In the genomic region with DNA sequence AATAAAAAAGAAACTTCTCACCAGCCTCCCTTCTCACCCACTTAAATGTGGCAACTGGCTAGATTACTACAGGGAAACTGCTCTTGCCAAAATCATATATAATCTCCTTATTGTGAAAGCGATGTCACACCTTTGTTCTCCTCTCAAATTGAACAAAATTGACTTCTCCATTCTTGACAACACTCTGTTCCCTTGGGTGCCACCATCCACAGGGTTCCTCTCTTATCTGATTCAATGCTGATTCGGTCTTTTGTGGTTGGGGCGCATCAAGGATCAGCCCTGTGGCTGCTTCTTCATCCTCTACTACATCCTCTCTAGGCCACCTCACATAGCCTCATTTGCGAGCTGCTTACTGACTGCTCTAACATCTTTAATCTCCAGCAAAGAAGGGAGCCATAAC, we compare ENCODE assay signal across 15 cellular contexts.
DNase-seq lines count a peak whose midpoint lies in the region; ATAC-seq and TF ChIP-seq lines count a peak whose summit lies in the region.
"Had no signal": no experiment of that assay in that cellular context is flagged by ENCODE, and none has a peak within 500 bp of the region (broad histone marks: within the 10 kb centered on the region; RNA-seq: fewer than 3 reads in every experiment).

No MANE protein-coding gene starts in this region.

- 0 out of 3 replicates have a peak, but pooled peaks have one; percentile 44 for ATAC-seq in DND-41 (ENCODE audit: insufficient read depth, low read depth)
- ATAC-seq in HG03378 (IDR thresholded peaks at IDR 0.05; ENCODE audit: unreplicated experiment) = no peak
- ATAC-seq: GM12878, HepG2 had no signal

- H3K4me1 ChIP-seq in DND-41 (ENCODE audit: insufficient read depth, low read length) (no peaks in the 10 kb centered on the region), mesenchymal stem cell (ENCODE audit: control insufficient read depth, insufficient read depth, low read depth, low read length) (no peaks in the 10 kb centered on the region), suprapubic skin (no peaks in the 10 kb centered on the region)
- H3K4me1 ChIP-seq: HAP-1 had no signal

- no peaks in the 10 kb centered on the region for H4K20me1 ChIP-seq in DND-41 (ENCODE audit: insufficient read depth, low read length)
- H4K20me1 ChIP-seq: BLaER1 treated with 17β-estradiol and CSF1 and Interleukin-3, amounts not matched to agents 10 nM and 100 nM had no signal

- no peaks in the 10 kb centered on the region for H3K79me1 ChIP-seq in mesenchymal stem cell (replicated peaks; ENCODE audit: low read length, poor library complexity, severe bottlenecking)

- no peak overlapping the region for H3K4ac ChIP-seq in mesenchymal stem cell (ENCODE audit: low read depth in 1 of 2, low read length in 2 of 2)

- no peak overlapping the region for H3K14ac ChIP-seq in mesenchymal stem cell (ENCODE audit: low read length in 2 of 2)

- TF ChIP-seq CTCF in DND-41 (IDR thresholded peaks at IDR 0.05; ENCODE audit: borderline replicate concordance, extremely low read depth, low read length, poor library complexity, severe bottlenecking) = no peak
- TF ChIP-seq CTCF in foreskin fibroblast (IDR thresholded peaks at IDR 0.05; ENCODE audit: low read depth, low read length) = no peak
- no peak for TF ChIP-seq CTCF in suprapubic skin (IDR thresholded peaks at IDR 0.05)

- no peak for TF ChIP-seq POLR2A in suprapubic skin (IDR thresholded peaks at IDR 0.05)

- no peak overlapping the region for H2BK5ac ChIP-seq in mesenchymal stem cell (ENCODE audit: low read depth, low read length, poor library complexity, severe bottlenecking)

- H3K27me3 ChIP-seq in DND-41 (ENCODE audit: insufficient read depth, low read length, poor library complexity) (no peaks in the 10 kb centered on the region), mesenchymal stem cell (ENCODE audit: control insufficient read depth in 1 of 2, insufficient read depth in 1 of 2, low read length in 2 of 2) (no peaks in the 10 kb centered on the region), suprapubic skin (no peaks in the 10 kb centered on the region)
- H3K27me3 ChIP-seq: BLaER1 treated with 17β-estradiol and CSF1 and Interleukin-3, amounts not matched to agents 10 nM and 100 nM had no signal

- no peak for TF ChIP-seq EP300 in suprapubic skin (IDR thresholded peaks at IDR 0.05)

- no peak overlapping the region for H3K9ac ChIP-seq in DND-41 (ENCODE audit: low read depth, low read length)
- no peak overlapping the region for H3K9ac ChIP-seq in mesenchymal stem cell (ENCODE audit: low read length)
- H3K9ac ChIP-seq: BLaER1 treated with 17β-estradiol and CSF1 and Interleukin-3, amounts not matched to agents 10 nM and 100 nM had no signal

- H2BK12ac ChIP-seq in mesenchymal stem cell (ENCODE audit: low read length in 2 of 2) = no peak overlapping the region

- H3K9me3 ChIP-seq in DND-41 (ENCODE audit: insufficient read depth, low read length, severe bottlenecking) (no peaks in the 10 kb centered on the region), mesenchymal stem cell (ENCODE audit: control insufficient read depth, low read length) (no peaks in the 10 kb centered on the region), suprapubic skin (no peaks in the 10 kb centered on the region)
- H3K9me3 ChIP-seq: BLaER1 treated with 17β-estradiol and CSF1 and Interleukin-3, amounts not matched to agents 10 nM and 100 nM; HAP-1 had no signal

- DNase-seq in DND-41 (no peak), M059J (ENCODE audit: low read depth) (peak; percentile 47), SKM-1 (lab: John Stamatoyannopoulos, UW; ENCODE audit: unreplicated experiment) (peak; percentile 6), mesenchymal stem cell (no peak), foreskin fibroblast (no peak), NCI-H187 treated with DMSO at 0.1 percent for 48 hours (lab: John Stamatoyannopoulos, UW) (no peak), suprapubic skin (ENCODE audit: low spot score in 2 of 2) (no peak)
- DNase-seq: ACHN; CD4-positive, CD25-positive, alpha-beta regulatory T cell; GOT3 had no signal

- no peak overlapping the region for H2AFZ ChIP-seq in DND-41 (ENCODE audit: low read depth, low read length)
- H2AFZ ChIP-seq in mesenchymal stem cell (ENCODE audit: low read depth, low read length) = no peak overlapping the region

- no peaks in the 10 kb centered on the region for H3K79me2 ChIP-seq in DND-41 (ENCODE audit: insufficient read depth, low read length)

- no peak overlapping the region for H2BK120ac ChIP-seq in mesenchymal stem cell (ENCODE audit: low read depth, low read length)

- peak overlapping the region; percentile 43 for H2AK5ac ChIP-seq in mesenchymal stem cell (ENCODE audit: low read length, severe bottlenecking)

- no peak overlapping the region for H3K4me3 ChIP-seq in DND-41 (ENCODE audit: low read depth in 1 of 2, low read length in 2 of 2)
- H3K4me3 ChIP-seq in mesenchymal stem cell (ENCODE audit: insufficient read depth in 1 of 2, low read depth in 1 of 2, low read length in 2 of 2) = no peak overlapping the region
- H3K4me3 ChIP-seq in foreskin fibroblast (ENCODE audit: low read depth in 1 of 2, low read length in 2 of 2) = no peak overlapping the region
- H3K4me3 ChIP-seq in suprapubic skin = no peak overlapping the region
- H3K4me3 ChIP-seq: BLaER1 treated with 17β-estradiol and CSF1 and Interleukin-3, amounts not matched to agents 10 nM and 100 nM; GM12878; HAP-1 had no signal

- H3K4me2 ChIP-seq in DND-41 (ENCODE audit: insufficient read depth, low read length) (no peak overlapping the region), mesenchymal stem cell (ENCODE audit: low read length, poor library complexity, severe bottlenecking) (no peak overlapping the region)
- H3K4me2 ChIP-seq: BLaER1 treated with 17β-estradiol and CSF1 and Interleukin-3, amounts not matched to agents 10 nM and 100 nM had no signal

- no peak overlapping the region for H3K18ac ChIP-seq in mesenchymal stem cell (ENCODE audit: low read depth in 1 of 2, low read length in 2 of 2)

- no peak overlapping the region for H4K91ac ChIP-seq in mesenchymal stem cell (ENCODE audit: low read length)

- no peak overlapping the region for H3K27ac ChIP-seq in DND-41 (ENCODE audit: low read length)
- H3K27ac ChIP-seq in mesenchymal stem cell (ENCODE audit: low read length, poor library complexity, severe bottlenecking) = no peak overlapping the region
- H3K27ac ChIP-seq in suprapubic skin = no peak overlapping the region
- H3K27ac ChIP-seq: BLaER1 treated with 17β-estradiol and CSF1 and Interleukin-3, amounts not matched to agents 10 nM and 100 nM had no signal

- no peak overlapping the region for H3K23ac ChIP-seq in mesenchymal stem cell (ENCODE audit: low read length in 2 of 2)

- H4K8ac ChIP-seq in mesenchymal stem cell (ENCODE audit: low read length) = no peak overlapping the region

- H3K36me3 ChIP-seq in DND-41 (ENCODE audit: insufficient read depth, low read length) = no peaks in the 10 kb centered on the region
- no peaks in the 10 kb centered on the region for H3K36me3 ChIP-seq in mesenchymal stem cell (ENCODE audit: control insufficient read depth in 1 of 2, insufficient read depth in 2 of 2, low read depth in 1 of 2, low read length in 2 of 2)
- H3K36me3 ChIP-seq in suprapubic skin = no peaks in the 10 kb centered on the region
- H3K36me3 ChIP-seq: BLaER1 treated with 17β-estradiol and CSF1 and Interleukin-3, amounts not matched to agents 10 nM and 100 nM; HAP-1 had no signal

- 93% methylated on average over 3 of the region's 4 CpGs for WGBS in mesenchymal stem cell
- WGBS in suprapubic skin = 90% methylated on average over 4 of the region's 4 CpGs

- no peak overlapping the region for H2BK15ac ChIP-seq in mesenchymal stem cell (ENCODE audit: low read depth, poor library complexity, severe bottlenecking)

Comparison
In these comparisons a context has a peak if more than half of its experiments do, and no peak if none do; other contexts are left out.
1. DNase-seq: peak in M059J (single experiment) and SKM-1 (single experiment); none in DND-41 (single experiment), mesenchymal stem cell (single experiment), foreskin fibroblast (0 of 2), NCI-H187 treated with DMSO at 0.1 percent for 48 hours (single experiment) and suprapubic skin (0 of 2).